Comparison of ENCODE assay signal across 8 cellular contexts in the genomic region with DNA sequence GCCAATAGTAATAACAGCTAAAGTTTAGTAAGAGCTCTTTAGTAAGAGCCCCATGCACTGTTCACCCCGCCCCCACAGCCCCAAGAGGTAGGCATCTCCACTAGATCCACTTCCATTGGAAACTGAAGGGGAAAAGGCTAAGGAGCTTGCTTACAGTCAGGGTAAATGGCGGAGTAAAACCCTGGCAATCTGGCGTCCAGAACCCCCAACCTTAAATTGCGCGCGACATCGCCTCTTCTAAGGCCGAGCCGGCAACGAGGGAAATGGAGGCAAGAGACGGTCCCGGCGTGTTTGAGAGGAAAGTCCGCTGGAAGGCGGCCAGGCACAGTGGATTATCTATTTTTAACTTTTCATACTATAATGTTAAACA. TPM values are rescaled to one million over a fixed set of nuclear protein-coding genes. Genes with fewer than 3 reads are reported as not detected.
DNase-seq lines count a peak whose midpoint lies in the region; ATAC-seq and TF ChIP-seq lines count a peak whose summit lies in the region.

No MANE protein-coding gene starts in this region.

- peak overlapping the region; percentile 88 to 97 (median 95) for H3K27ac Mint-ChIP-seq in naive thymus-derived CD8-positive, alpha-beta T cell

- no peaks in the 10 kb centered on the region for H3K27me3 Mint-ChIP-seq in naive thymus-derived CD8-positive, alpha-beta T cell

- peak overlapping the region; percentile 92 for H3K4me3 ChIP-seq in epithelial cell of esophagus (ENCODE audit: low read length)

- peaks cover 0 to 9% (median 0%) of the 10 kb centered on the region in 3 donors for H3K36me3 Mint-ChIP-seq in naive thymus-derived CD8-positive, alpha-beta T cell

- POLR2A ChIA-PET in GM10248 (lab: Yijun Ruan, JAX) = interaction anchor here (1.6 kb wide), 1 partner anchor 91 kb away, joined by 8 read pairs; the partner anchor contains the start of gene CGGBP1
- POLR2A ChIA-PET in naive thymus-derived CD8-positive, alpha-beta T cell (lab: Charles Lee) = interaction anchor here (0.6 to 4.6 kb wide), 12 partner anchors 10 to 922 kb away, joined by 3 to 68 read pairs (median 4); partner anchors contain the start of genes CGGBP1, CHMP2B and ZNF654

- peak; percentile 12 for ATAC-seq in GM21515 (IDR thresholded peaks at IDR 0.05; ENCODE audit: unreplicated experiment)
- ATAC-seq in SK-N-SH treated with all-trans-retinoic acid at 6 μM for 48 hours = peak; percentile 37
- peak; percentile 4 to 11 for ATAC-seq in naive thymus-derived CD8-positive, alpha-beta T cell

- H3K4me1 Mint-ChIP-seq in naive thymus-derived CD8-positive, alpha-beta T cell = peaks cover 22 to 45% (median 35%) of the 10 kb centered on the region in 4 donors

- H3K4me3 Mint-ChIP-seq in naive thymus-derived CD8-positive, alpha-beta T cell = peak overlapping the region; percentile 92 to 100 (median 96)

- TF ChIP-seq CTCF in GM10248 (IDR thresholded peaks at IDR 0.05; ENCODE audit: control extremely low read depth, extremely low read depth, low read depth, missing control alignments) (no peak), epithelial cell of esophagus (IDR thresholded peaks at IDR 0.05; ENCODE audit: insufficient read depth, low read depth, low read length, missing control alignments) (no peak)

- CTCF ChIA-PET in GM10248 (lab: Yijun Ruan, JAX) = interaction anchor here (1.0 to 2.6 kb wide), 8 partner anchors 11 to 116 kb away, joined by 3 to 12 read pairs (median 4); no protein-coding TSS in a partner anchor

- no peaks in the 10 kb centered on the region for H3K9me3 Mint-ChIP-seq in naive thymus-derived CD8-positive, alpha-beta T cell

- DNase-seq in GM10248 (ENCODE audit: extremely low spot score) (peak; percentile 16), HS-5 (ENCODE audit: low read depth) (peak; percentile 31), epithelial cell of esophagus (ENCODE audit: low read depth) (peak; percentile 45), superior temporal gyrus (ENCODE audit: extremely low spot score) (no peak), NCI-H1048 (lab: John Stamatoyannopoulos, UW) (no peak)
- DNase-seq in naive thymus-derived CD8-positive, alpha-beta T cell = peak in 3 of 10 donors; percentile 2 to 8 (median 2)

TF ChIP-seq in SK-N-SH treated with all-trans-retinoic acid at 6 μM for 48 hours, 23 proteins besides CTCF, POLR2A, EP300 and RAD21:
- TF ChIP-seq TCF4 (CRISPR knock-in tag; IDR thresholded peaks at IDR 0.05; ENCODE audit: borderline replicate concordance) = no peak
- no peak for TF ChIP-seq SNAI2 (CRISPR knock-in tag; IDR thresholded peaks at IDR 0.05)
- TF ChIP-seq, protein P1, sequence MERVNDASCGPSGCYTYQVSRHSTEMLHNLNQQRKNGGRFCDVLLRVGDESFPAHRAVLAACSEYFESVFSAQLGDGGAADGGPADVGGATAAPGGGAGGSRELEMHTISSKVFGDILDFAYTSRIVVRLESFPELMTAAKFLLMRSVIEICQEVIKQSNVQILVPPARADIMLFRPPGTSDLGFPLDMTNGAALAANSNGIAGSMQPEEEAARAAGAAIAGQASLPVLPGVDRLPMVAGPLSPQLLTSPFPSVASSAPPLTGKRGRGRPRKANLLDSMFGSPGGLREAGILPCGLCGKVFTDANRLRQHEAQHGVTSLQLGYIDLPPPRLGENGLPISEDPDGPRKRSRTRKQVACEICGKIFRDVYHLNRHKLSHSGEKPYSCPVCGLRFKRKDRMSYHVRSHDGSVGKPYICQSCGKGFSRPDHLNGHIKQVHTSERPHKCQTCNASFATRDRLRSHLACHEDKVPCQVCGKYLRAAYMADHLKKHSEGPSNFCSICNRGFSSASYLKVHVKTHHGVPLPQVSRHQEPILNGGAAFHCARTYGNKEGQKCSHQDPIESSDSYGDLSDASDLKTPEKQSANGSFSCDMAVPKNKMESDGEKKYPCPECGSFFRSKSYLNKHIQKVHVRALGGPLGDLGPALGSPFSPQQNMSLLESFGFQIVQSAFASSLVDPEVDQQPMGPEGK (CRISPR knock-in tag; IDR thresholded peaks at IDR 0.05; ENCODE audit: borderline replicate concordance) = no peak
- no peak for TF ChIP-seq PPARA (CRISPR knock-in tag; IDR thresholded peaks at IDR 0.05; ENCODE audit: borderline replicate concordance)
- no peak for TF ChIP-seq TOX (CRISPR knock-in tag; IDR thresholded peaks at IDR 0.05; ENCODE audit: borderline replicate concordance)
- no peak for TF ChIP-seq ISL1 (CRISPR knock-in tag; IDR thresholded peaks at IDR 0.05)
- no peak for TF ChIP-seq ARNTL (CRISPR knock-in tag; IDR thresholded peaks at IDR 0.05; ENCODE audit: borderline replicate concordance, low read depth)
- TF ChIP-seq ZFP30 (CRISPR knock-in tag; IDR thresholded peaks at IDR 0.05) = no peak
- TF ChIP-seq ZNF565 (CRISPR knock-in tag; conservative IDR thresholded peaks at IDR 0.05; ENCODE audit: low read depth) = no peak
- no peak for TF ChIP-seq RARB (CRISPR knock-in tag; IDR thresholded peaks at IDR 0.05)
- no peak for TF ChIP-seq ZNF8 (CRISPR knock-in tag; IDR thresholded peaks at IDR 0.05)
- no peak for TF ChIP-seq OSR1 (CRISPR knock-in tag; IDR thresholded peaks at IDR 0.05)
- no peak for TF ChIP-seq CREB5 (CRISPR knock-in tag; IDR thresholded peaks at IDR 0.05; ENCODE audit: low read depth)
- TF ChIP-seq TSHZ2 (CRISPR knock-in tag; IDR thresholded peaks at IDR 0.05) = no peak
- no peak for TF ChIP-seq CSDC2 (CRISPR knock-in tag; IDR thresholded peaks at IDR 0.05)
- TF ChIP-seq ZFP3 (CRISPR knock-in tag; IDR thresholded peaks at IDR 0.05) = no peak

RNA-seq across cellular contexts. Expression of gene C3orf38, which starts 0.6 kb away (rescaled TPM):
- 10 to 100 TPM; 41.3 to 46.6 TPM for total RNA-seq in naive thymus-derived CD8-positive, alpha-beta T cell
- 10 to 100 TPM; 16.9 to 19.4 (median 17.8) TPM for polyA plus RNA-seq in naive thymus-derived CD8-positive, alpha-beta T cell

Comparison
In these comparisons a context has a peak if more than half of its experiments do, and no peak if none do; other contexts are left out.
1. DNase-seq: peak in GM10248 (single experiment), HS-5 (single experiment) and epithelial cell of esophagus (single experiment); none in superior temporal gyrus (single experiment) and NCI-H1048 (single experiment).
2. Peak in every context shown above with its lines, with median percentiles within 50 percentile points of each other: ATAC-seq.